Comparison of ENCODE assay signal across 1 cellular context in the genomic region with DNA sequence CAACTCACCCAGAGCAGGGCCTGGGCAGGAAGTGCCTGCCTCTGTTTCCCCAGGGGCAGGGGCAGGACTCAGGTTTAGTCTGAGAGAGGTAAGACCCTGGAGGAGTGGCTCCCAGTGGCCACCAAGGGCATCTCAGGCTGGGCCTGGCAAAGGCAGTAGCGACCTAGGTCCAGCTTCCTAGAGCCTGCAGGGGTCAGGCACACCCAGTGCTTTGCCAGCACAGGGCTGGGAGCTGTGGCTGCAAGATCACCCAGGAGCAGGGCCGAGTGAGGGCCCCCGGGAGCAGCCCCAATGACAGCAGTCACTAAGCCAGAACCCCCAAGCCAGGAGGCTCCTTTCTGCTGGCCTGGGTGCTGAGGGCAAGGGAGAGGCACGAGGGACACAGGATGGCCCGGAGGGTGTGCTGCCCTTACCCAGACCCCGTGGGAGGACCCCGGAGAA.
TF ChIP-seq lines count a peak whose summit lies in the region.

No MANE protein-coding gene starts in this region.

TF ChIP-seq in IMR-90, 13 proteins besides CTCF, POLR2A, EP300 and RAD21:
- TF ChIP-seq, protein P1, sequence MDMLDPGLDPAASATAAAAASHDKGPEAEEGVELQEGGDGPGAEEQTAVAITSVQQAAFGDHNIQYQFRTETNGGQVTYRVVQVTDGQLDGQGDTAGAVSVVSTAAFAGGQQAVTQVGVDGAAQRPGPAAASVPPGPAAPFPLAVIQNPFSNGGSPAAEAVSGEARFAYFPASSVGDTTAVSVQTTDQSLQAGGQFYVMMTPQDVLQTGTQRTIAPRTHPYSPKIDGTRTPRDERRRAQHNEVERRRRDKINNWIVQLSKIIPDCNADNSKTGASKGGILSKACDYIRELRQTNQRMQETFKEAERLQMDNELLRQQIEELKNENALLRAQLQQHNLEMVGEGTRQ (IDR thresholded peaks at IDR 0.05; ENCODE audit: low read depth, low read length), result no peak
- TF ChIP-seq SMC3 (IDR thresholded peaks at IDR 0.05; ENCODE audit: low read depth, low read length), result no peak
